In genomic region chr1:201905234-201905890, GRCh38 we compare ENCODE assay signal across 16 cellular contexts. TPM values are rescaled to one million over a fixed set of nuclear protein-coding genes. Genes with fewer than 3 reads are reported as not detected.
DNase-seq lines count a peak whose midpoint lies in the region; ATAC-seq and TF ChIP-seq lines count a peak whose summit lies in the region.
"Had no signal": no experiment of that assay in that cellular context is flagged by ENCODE, and none has a peak within 500 bp of the region (broad histone marks: within the 10 kb centered on the region; RNA-seq: fewer than 3 reads in every experiment).

No MANE protein-coding gene starts in this region.

- 60 to 74% methylated on average over 6 of the region's 6 CpGs for WGBS in thyroid gland, 2 donors

- H3K4me1 ChIP-seq in colonic mucosa: no peaks in the 10 kb centered on the region
- H3K4me1 ChIP-seq in mucosa of stomach (ENCODE audit: control insufficient read depth, insufficient read depth, low read length): peaks cover 8% of the 10 kb centered on the region
- H3K4me1 ChIP-seq in thyroid gland: peaks cover 59 to 73% of the 10 kb centered on the region in 2 donors

- peak overlapping the region; percentile 19 to 26 for H3K9ac ChIP-seq in colonic mucosa (ENCODE audit: low read depth in 2 of 2, low read length in 2 of 2)
- peak overlapping the region; percentile 26 for H3K9ac ChIP-seq in mucosa of stomach (ENCODE audit: low read length)

- intact Hi-C loops in colonic mucosa (cut with DNase I): no loop called here
- intact Hi-C loops in thyroid gland (cut with DNase I): no loop called here

- H3K4me3 ChIP-seq in colonic mucosa (no peak overlapping the region), mucosa of stomach (ENCODE audit: low read length) (no peak overlapping the region), thyroid gland (replicated peaks in 1 of 3) (no peak overlapping the region)

- H3K36me3 ChIP-seq in colonic mucosa: no peaks in the 10 kb centered on the region
- H3K36me3 ChIP-seq in mucosa of stomach (ENCODE audit: control insufficient read depth, insufficient read depth, low read length): no peaks in the 10 kb centered on the region
- no peaks in the 10 kb centered on the region for H3K36me3 ChIP-seq in thyroid gland

- TF ChIP-seq CTCF in colonic mucosa (IDR thresholded peaks at IDR 0.05) (no peak), thyroid gland (IDR thresholded peaks at IDR 0.05) (no peak)

- H3K27ac ChIP-seq in colonic mucosa (peak overlapping the region; percentile 57), thyroid gland (peak overlapping the region; percentile 88 to 98 (median 96))
- H3K27ac ChIP-seq: 22Rv1, epithelial cell of prostate had no signal

- peak; percentile 11 for DNase-seq in NK-92 treated with Interleukin-12 subunit alpha and Interleukin-12 subunit beta, amount 100 ng/mL, for 24 hours (lab: John Stamatoyannopoulos, UW)
- DNase-seq in NK-92 (lab: John Stamatoyannopoulos, UW; ENCODE audit: unreplicated experiment): no peak
- no peak for DNase-seq in colonic mucosa
- no peak for DNase-seq in thyroid gland
- DNase-seq in NCI-H82 (lab: John Stamatoyannopoulos, UW): no peak
- no peak for DNase-seq in NCI-H345 (lab: John Stamatoyannopoulos, UW)
- DNase-seq: activated CD8-positive, alpha-beta memory T cell treated with anti-CD3 and anti-CD28 coated beads, Interleukin-2, amount 50 U/mL, for 4 hours; KG1; natural killer cell; NCI-H2081; OCI-M1; T1000 had no signal

- H3K27me3 ChIP-seq in colonic mucosa: no peaks in the 10 kb centered on the region
- peaks cover 7% of the 10 kb centered on the region for H3K27me3 ChIP-seq in mucosa of stomach (ENCODE audit: control insufficient read depth, insufficient read depth, low read length)
- no peaks in the 10 kb centered on the region for H3K27me3 ChIP-seq in thyroid gland

- ATAC-seq in GM21619 (IDR thresholded peaks at IDR 0.05; ENCODE audit: unreplicated experiment): no peak
- ATAC-seq: natural killer cell had no signal

- H3K9me3 ChIP-seq in colonic mucosa (no peaks in the 10 kb centered on the region), mucosa of stomach (ENCODE audit: control insufficient read depth, low read length) (no peaks in the 10 kb centered on the region), thyroid gland (no peaks in the 10 kb centered on the region)

- no peak for TF ChIP-seq POLR2A in thyroid gland (IDR thresholded peaks at IDR 0.05)

RNA-seq across cellular contexts. Expression of gene SHISA4, which starts 16.7 kb away (rescaled TPM):
- total RNA-seq in colonic mucosa (1 to 10 TPM; 2.0 to 3.9 TPM), thyroid gland (10 to 100 TPM; 28.8 to 60.3 (median 50.3) TPM)

RNA-seq across cellular contexts. Expression of gene LMOD1, which starts 41.0 kb away (rescaled TPM):
- total RNA-seq in colonic mucosa (10 to 100 TPM in 1 of 2 donors, 1 to 10 TPM in 1; 7.6 to 64.5 TPM), thyroid gland (10 to 100 TPM; 30.6 to 50.0 (median 35.9) TPM)
- total RNA-seq: natural killer cell had no signal

RNA-seq across cellular contexts. Expression of gene TIMM17A, which starts 49.9 kb away (rescaled TPM):
- total RNA-seq in colonic mucosa: 10 to 100 TPM; 63.4 to 84.7 TPM
- total RNA-seq in thyroid gland: 10 to 100 TPM; 34.7 to 46.8 (median 40.1) TPM

Comparison
In these comparisons a context has a peak if more than half of its experiments do, and no peak if none do; other contexts are left out.
1. RNA of gene SHISA4, which starts 16.7 kb away (total RNA-seq): 28.8 to 60.3 TPM in thyroid gland; 2.0 to 3.9 TPM in colonic mucosa; every median in the first group is over 4 times any median in the second.